Comparison of ENCODE assay signal across 21 cellular contexts in genomic region chr6:160678230-160678629, GRCh38. TPM values are rescaled to one million over a fixed set of nuclear protein-coding genes. Genes with fewer than 3 reads are reported as not detected.
"Had no signal": no experiment of that assay in that cellular context is flagged by ENCODE, and none has a peak within 500 bp of the region (broad histone marks: within the 10 kb centered on the region; RNA-seq: fewer than 3 reads in every experiment).

No MANE protein-coding gene starts in this region.

- H3K27me3 Mint-ChIP-seq: naive B cell had no signal

- H3K4me3 ChIP-seq: skin epidermis had no signal

- H3K27ac Mint-ChIP-seq: activated naive CD8-positive, alpha-beta T cell treated with anti-CD3 and anti-CD28 coated beads for 36 hours; activated T-helper 1 cell treated with anti-CD3 and anti-CD28 coated beads, Interleukin-12 subunit alpha, Interleukin-12 subunit beta, Interleukin-2, Interleukin-4 antibody, amounts not matched to agents 30 ng/mL and 10 ng/mL and 1 ng/mL, durations not matched to agents 14 hours and 24 hours and 36 hours; naive B cell; T-helper 17 cell had no signal

- H3K9me3 ChIP-seq: neutrophil had no signal

- DNase-seq: activated CD4-positive, alpha-beta T cell treated with anti-CD3 and anti-CD28 coated beads, Interleukin-2, amount 50 U/mL, for 1 hour; activated CD8-positive, alpha-beta memory T cell treated with anti-CD3 and anti-CD28 coated beads for 24 hours; activated naive CD8-positive, alpha-beta T cell treated with anti-CD3 and anti-CD28 coated beads for 36 hours; erythroblast; left colon; naive B cell; posterior cingulate gyrus; right cardiac atrium; stimulated activated CD4-positive, alpha-beta T cell treated with anti-CD3 and anti-CD28 coated beads, Interleukin-15, amount 100 ng/mL, for 24 hours; stimulated activated CD4-positive, alpha-beta T cell treated with anti-CD3 and anti-CD28 coated beads, Interleukin-4, amount 100 ng/mL, for 1 hour; stimulated activated naive CD4-positive, alpha-beta T cell treated with Interleukin-2 at 50 U/mL for 16 hours; substantia nigra; T-helper 17 cell; trophoblast cell had no signal

- FAIRE-seq: islet of Langerhans had no signal

- H3K9me3 Mint-ChIP-seq: activated T-helper 1 cell treated with anti-CD3 and anti-CD28 coated beads, Interleukin-12 subunit alpha, Interleukin-12 subunit beta, Interleukin-2, Interleukin-4 antibody, amounts not matched to agents 30 ng/mL and 10 ng/mL and 1 ng/mL, durations not matched to agents 14 hours and 24 hours and 36 hours had no signal

- H3K27ac ChIP-seq: neutrophil, skin epidermis had no signal

- H3K4me3 Mint-ChIP-seq: activated naive CD8-positive, alpha-beta T cell treated with anti-CD3 and anti-CD28 coated beads for 36 hours; activated T-helper 1 cell treated with anti-CD3 and anti-CD28 coated beads, Interleukin-12 subunit alpha, Interleukin-12 subunit beta, Interleukin-2, Interleukin-4 antibody, amounts not matched to agents 30 ng/mL and 10 ng/mL and 1 ng/mL, durations not matched to agents 14 hours and 24 hours and 36 hours; naive B cell; T-helper 17 cell had no signal

- ATAC-seq: left colon, right cardiac atrium, T-helper 17 cell had no signal

- H3K36me3 Mint-ChIP-seq: activated naive CD8-positive, alpha-beta T cell treated with anti-CD3 and anti-CD28 coated beads for 36 hours had no signal

- H3K36me3 ChIP-seq: neutrophil had no signal

- H3K4me1 Mint-ChIP-seq: activated naive CD8-positive, alpha-beta T cell treated with anti-CD3 and anti-CD28 coated beads for 36 hours; naive B cell; T-helper 17 cell had no signal

RNA-seq across cellular contexts. Expression of gene LPA, which starts 14.2 kb away (rescaled TPM):
- total RNA-seq: activated naive CD8-positive, alpha-beta T cell treated with anti-CD3 and anti-CD28 coated beads for 36 hours; activated T-helper 1 cell treated with anti-CD3 and anti-CD28 coated beads, Interleukin-12 subunit alpha, Interleukin-12 subunit beta, Interleukin-2, Interleukin-4 antibody, amounts not matched to agents 30 ng/mL and 10 ng/mL and 1 ng/mL, durations not matched to agents 14 hours and 24 hours and 36 hours; dermis microvascular lymphatic vessel endothelial cell; left colon; lung microvascular endothelial cell; mononuclear cell; right cardiac atrium; T-helper 17 cell had no signal
- polyA plus RNA-seq: right cardiac atrium had no signal

RNA-seq across cellular contexts. Expression of gene PLG, which starts 23.8 kb away (rescaled TPM):
- total RNA-seq: activated naive CD8-positive, alpha-beta T cell treated with anti-CD3 and anti-CD28 coated beads for 36 hours; dermis microvascular lymphatic vessel endothelial cell; left colon; lung microvascular endothelial cell; mononuclear cell; right cardiac atrium; T-helper 17 cell had no signal
- polyA plus RNA-seq: right cardiac atrium had no signal
